Comparison of ENCODE assay signal across 8 cellular contexts in the genomic region with DNA sequence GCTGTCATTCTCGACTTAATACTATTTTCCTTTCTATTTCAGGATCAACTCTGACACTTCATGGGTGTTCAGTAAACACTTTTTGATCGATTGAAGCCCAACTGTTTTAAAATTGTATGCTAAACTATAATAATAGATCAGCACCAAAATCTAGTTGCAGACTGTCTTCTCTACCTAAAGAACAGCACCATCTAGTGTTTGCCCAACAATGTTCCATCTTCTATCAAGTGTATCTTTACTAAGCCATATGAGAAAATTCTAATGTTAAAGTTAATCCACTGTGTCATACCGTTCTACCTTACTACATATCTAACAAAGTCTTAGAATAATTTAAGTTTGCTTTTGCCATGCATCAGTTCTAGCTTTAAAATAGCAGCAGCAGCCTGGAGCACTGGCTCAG.
DNase-seq lines count a peak whose midpoint lies in the region; ATAC-seq and TF ChIP-seq lines count a peak whose summit lies in the region.

No MANE protein-coding gene starts in this region.

- no peaks in the 10 kb centered on the region for H3K4me1 Mint-ChIP-seq in activated CD8-positive, alpha-beta T cell treated with anti-CD3 and anti-CD28 coated beads for 36 hours (ENCODE audit: low read depth)
- H3K4me1 Mint-ChIP-seq in activated CD8-positive, alpha-beta T cell treated with anti-CD3 and anti-CD28 coated beads, Interleukin-2, amount 10 ng/mL, durations not matched to agents 7 days and 5 days (ENCODE audit: low read depth) = no peaks in the 10 kb centered on the region
- peaks cover 6% of the 10 kb centered on the region for H3K4me1 Mint-ChIP-seq in mesothelial cell of epicardium

- intact Hi-C loops in activated CD8-positive, alpha-beta T cell treated with anti-CD3 and anti-CD28 coated beads for 36 hours (cut with micrococcal nuclease) = no loop called here

- CTCF ChIA-PET in activated CD8-positive, alpha-beta T cell treated with anti-CD3 and anti-CD28 coated beads for 36 hours (lab: Charles Lee) = no interaction called here
- CTCF ChIA-PET in activated CD8-positive, alpha-beta T cell treated with anti-CD3 and anti-CD28 coated beads, Interleukin-2, amount 10 ng/mL, durations not matched to agents 7 days and 5 days (lab: Charles Lee) = no interaction called here

- in situ Hi-C loops in T47D (cut with HindIII; ENCODE audit: low pct_unique_long_range_greater_than_20kb, low sequenced_read_pairs) = no loop called here

- TF ChIP-seq CTCF in activated CD8-positive, alpha-beta T cell treated with anti-CD3 and anti-CD28 coated beads for 36 hours (IDR thresholded peaks at IDR 0.05) = peak; percentile 25
- TF ChIP-seq CTCF in mesothelial cell of epicardium (IDR thresholded peaks at IDR 0.05; ENCODE audit: unreplicated experiment) = peak; percentile 59

- peaks cover 2% of the 10 kb centered on the region for H3K9me3 Mint-ChIP-seq in activated CD8-positive, alpha-beta T cell treated with anti-CD3 and anti-CD28 coated beads for 36 hours
- H3K9me3 Mint-ChIP-seq in activated CD8-positive, alpha-beta T cell treated with anti-CD3 and anti-CD28 coated beads, Interleukin-2, amount 10 ng/mL, durations not matched to agents 7 days and 5 days (ENCODE audit: insufficient read depth) = no peaks in the 10 kb centered on the region
- H3K9me3 Mint-ChIP-seq in mesothelial cell of epicardium = peaks cover 29% of the 10 kb centered on the region

- H3K27me3 Mint-ChIP-seq in activated CD8-positive, alpha-beta T cell treated with anti-CD3 and anti-CD28 coated beads for 36 hours = peaks cover 7% of the 10 kb centered on the region
- H3K27me3 Mint-ChIP-seq in activated CD8-positive, alpha-beta T cell treated with anti-CD3 and anti-CD28 coated beads, Interleukin-2, amount 10 ng/mL, durations not matched to agents 7 days and 5 days (ENCODE audit: low read depth) = no peaks in the 10 kb centered on the region
- H3K27me3 Mint-ChIP-seq in mesothelial cell of epicardium (ENCODE audit: low read depth) = no peaks in the 10 kb centered on the region

- ATAC-seq in activated CD8-positive, alpha-beta T cell treated with anti-CD3 and anti-CD28 coated beads for 36 hours = no peak
- ATAC-seq in activated CD8-positive, alpha-beta T cell treated with anti-CD3 and anti-CD28 coated beads, Interleukin-2, amount 10 ng/mL, durations not matched to agents 7 days and 5 days = no peak
- ATAC-seq in HG02763 (IDR thresholded peaks at IDR 0.05; ENCODE audit: unreplicated experiment) = no peak

- H3K36me3 Mint-ChIP-seq in activated CD8-positive, alpha-beta T cell treated with anti-CD3 and anti-CD28 coated beads for 36 hours (ENCODE audit: low read depth) = no peaks in the 10 kb centered on the region
- H3K36me3 Mint-ChIP-seq in activated CD8-positive, alpha-beta T cell treated with anti-CD3 and anti-CD28 coated beads, Interleukin-2, amount 10 ng/mL, durations not matched to agents 7 days and 5 days (ENCODE audit: low read depth) = no peaks in the 10 kb centered on the region
- H3K36me3 Mint-ChIP-seq in mesothelial cell of epicardium = no peaks in the 10 kb centered on the region

- H3K27ac Mint-ChIP-seq in activated CD8-positive, alpha-beta T cell treated with anti-CD3 and anti-CD28 coated beads for 36 hours = no peak overlapping the region
- H3K27ac Mint-ChIP-seq in activated CD8-positive, alpha-beta T cell treated with anti-CD3 and anti-CD28 coated beads, Interleukin-2, amount 10 ng/mL, durations not matched to agents 7 days and 5 days = no peak overlapping the region
- H3K27ac Mint-ChIP-seq in mesothelial cell of epicardium = no peak overlapping the region

- POLR2A ChIA-PET in activated CD8-positive, alpha-beta T cell treated with anti-CD3 and anti-CD28 coated beads for 36 hours (lab: Charles Lee) = no interaction called here
- POLR2A ChIA-PET in activated CD8-positive, alpha-beta T cell treated with anti-CD3 and anti-CD28 coated beads, Interleukin-2, amount 10 ng/mL, durations not matched to agents 7 days and 5 days (lab: Charles Lee) = no interaction called here

- H3K4me3 Mint-ChIP-seq in activated CD8-positive, alpha-beta T cell treated with anti-CD3 and anti-CD28 coated beads for 36 hours = no peak overlapping the region
- no peak overlapping the region for H3K4me3 Mint-ChIP-seq in activated CD8-positive, alpha-beta T cell treated with anti-CD3 and anti-CD28 coated beads, Interleukin-2, amount 10 ng/mL, durations not matched to agents 7 days and 5 days
- no peak overlapping the region for H3K4me3 Mint-ChIP-seq in mesothelial cell of epicardium

- DNase-seq in activated CD8-positive, alpha-beta T cell treated with anti-CD3 and anti-CD28 coated beads for 36 hours = no peak
- no peak for DNase-seq in activated CD8-positive, alpha-beta T cell treated with anti-CD3 and anti-CD28 coated beads, Interleukin-2, amount 10 ng/mL, durations not matched to agents 7 days and 5 days
- DNase-seq in NCI-H2227 (lab: John Stamatoyannopoulos, UW; ENCODE audit: unreplicated experiment) (peak; percentile 29), T47D (ENCODE audit: low read depth in 1 of 2, low spot score in 1 of 2) (peak; percentile 6 to 73), mesothelial cell of epicardium (ENCODE audit: low spot score in 2 of 2, unreplicated experiment in 2 of 2) (no peak), ureter (ENCODE audit: low spot score) (no peak)
- DNase-seq in activated CD4-positive, alpha-beta T cell treated with anti-CD3 and anti-CD28 coated beads for 1 hour = no peak

Comparison
In these comparisons a context has a peak if more than half of its experiments do, and no peak if none do; other contexts are left out.
1. DNase-seq: peak in NCI-H2227 (single experiment) and T47D (2 of 2); none in activated CD8-positive, alpha-beta T cell treated with anti-CD3 and anti-CD28 coated beads for 36 hours (single experiment), activated CD8-positive, alpha-beta T cell treated with anti-CD3 and anti-CD28 coated beads, Interleukin-2, amount 10 ng/mL, durations not matched to agents 7 days and 5 days (single experiment), mesothelial cell of epicardium (0 of 2), activated CD4-positive, alpha-beta T cell treated with anti-CD3 and anti-CD28 coated beads for 1 hour (single experiment) and ureter (single experiment).